ENCODE assay signal across 15 cellular contexts in genomic region chr1:225824522-225824921, GRCh38. TPM values are rescaled to one million over a fixed set of nuclear protein-coding genes. Genes with fewer than 3 reads are reported as not detected.
DNase-seq lines count a peak whose midpoint lies in the region; ATAC-seq, FAIRE-seq and TF ChIP-seq lines count a peak whose summit lies in the region.
"Had no signal": no experiment of that assay in that cellular context is flagged by ENCODE, and none has a peak within 500 bp of the region (broad histone marks: within the 10 kb centered on the region; RNA-seq: fewer than 3 reads in every experiment).

No MANE protein-coding gene starts in this region.

- TF ChIP-seq RAD21 in HepG2 (CRISPR knock-in tag; IDR thresholded peaks at IDR 0.05), result no peak

- peak overlapping the region; percentile 68; the same call in 1 of the 2 replicates for H3K4me2 ChIP-seq in HepG2 (ENCODE audit: low read depth, low read length)
- H3K4me2 ChIP-seq: A549 had no signal

- no peaks in the 10 kb centered on the region for H4K20me1 ChIP-seq in HepG2 (ENCODE audit: insufficient read depth, low read length)

- no TSS peak for BruUV-seq in HepG2 (replicated peaks; lab: Mats Ljungman, UMichigan)

- no peaks in the 10 kb centered on the region for H3K27me3 ChIP-seq in HepG2 (ENCODE audit: control insufficient read depth in 1 of 2, insufficient read depth in 2 of 2, low read length in 2 of 2)
- H3K27me3 ChIP-seq in vagina, result no peaks in the 10 kb centered on the region
- H3K27me3 ChIP-seq: ascending aorta, tibial artery had no signal

- CTCF ChIA-PET in HepG2 (lab: Yijun Ruan, JAX; ENCODE audit: low intra/inter-chr PET ratio, low total read pairs), result no interaction called here

- peaks cover 81% of the 10 kb centered on the region for H3K4me1 ChIP-seq in HepG2 (ENCODE audit: insufficient read depth, low read length)
- H3K4me1 ChIP-seq in vagina, result peaks cover 76% of the 10 kb centered on the region

- peaks cover 19% of the 10 kb centered on the region for H3K79me2 ChIP-seq in HepG2 (ENCODE audit: insufficient read depth, low read length)

- no peak overlapping the region for H2AFZ ChIP-seq in HepG2 (ENCODE audit: low read length)

- no peaks in the 10 kb centered on the region for H3K27me3 Mint-ChIP-seq in stimulated activated naive CD8-positive, alpha-beta T cell treated with anti-CD3 and anti-CD28 coated beads, Interleukin-15, amount 100 ng/mL, for 72 hours

- peak overlapping the region in 1 of 3 experiments; percentile 41; a peak in 1 of 6 replicates for H3K4me3 ChIP-seq in HepG2 (replicated peaks in 1 of 3; ENCODE audit: insufficient read depth in 1 of 3, low read depth in 2 of 3, low read length in 3 of 3)
- no peak overlapping the region for H3K4me3 ChIP-seq in vagina
- H3K4me3 ChIP-seq: A549, ascending aorta, tibial artery had no signal

- no peaks in the 10 kb centered on the region for H3K4me1 Mint-ChIP-seq in stimulated activated naive CD8-positive, alpha-beta T cell treated with anti-CD3 and anti-CD28 coated beads, Interleukin-15, amount 100 ng/mL, for 72 hours

- H3K9me3 Mint-ChIP-seq in stimulated activated naive CD8-positive, alpha-beta T cell treated with anti-CD3 and anti-CD28 coated beads, Interleukin-15, amount 100 ng/mL, for 72 hours, result no peaks in the 10 kb centered on the region

- H3K9ac ChIP-seq in HepG2 (ENCODE audit: insufficient read depth, low read depth, low read length), result peak overlapping the region; percentile 7; the same call in 1 of the 2 replicates

- H3K27ac ChIP-seq in HepG2 (ENCODE audit: extremely low read length, insufficient read depth, low read length) (peak overlapping the region; percentile 66), vagina (peak overlapping the region; percentile 57)
- H3K27ac ChIP-seq: tibial artery had no signal

- H3K9me3 ChIP-seq in HepG2 (ENCODE audit: low read length) (no peaks in the 10 kb centered on the region), vagina (no peaks in the 10 kb centered on the region)
- H3K9me3 ChIP-seq: A549, ascending aorta, tibial artery had no signal

- TF ChIP-seq EP300 in HepG2 (IDR thresholded peaks at IDR 0.05; ENCODE audit: low read depth in 2 of 2, low read length in 2 of 2), result no peak
- TF ChIP-seq EP300 in HepG2 (CRISPR knock-in tag; IDR thresholded peaks at IDR 0.05; ENCODE audit: borderline replicate concordance), result no peak

- H3K36me3 ChIP-seq in HepG2 (replicated peaks in 1 of 2; ENCODE audit: control insufficient read depth in 1 of 2, insufficient read depth in 2 of 2, low read length in 2 of 2) (peaks cover 4 to 18% of the 10 kb centered on the region in 2 experiments; a peak in 3 of 5 replicates), vagina (peaks cover 0 to 15% of the 10 kb centered on the region in 2 donors)

- ATAC-seq in HepG2 (0 out of 3 replicates have a peak, but pooled peaks have one; percentile 4), GM19455 (IDR thresholded peaks at IDR 0.05; ENCODE audit: unreplicated experiment) (no peak)
- no peak for ATAC-seq in stimulated activated naive CD8-positive, alpha-beta T cell treated with anti-CD3 and anti-CD28 coated beads, Interleukin-15, amount 100 ng/mL, for 72 hours

- in situ Hi-C loops in HepG2 (cut with HindIII; ENCODE audit: extremely low pct_ligation_motif_present, low pct_unique_long_range_greater_than_20kb), result no loop called here

- no peak overlapping the region for H3K27ac Mint-ChIP-seq in stimulated activated naive CD8-positive, alpha-beta T cell treated with anti-CD3 and anti-CD28 coated beads, Interleukin-15, amount 100 ng/mL, for 72 hours

- intact Hi-C loops in HepG2 (cut with micrococcal nuclease; ENCODE audit: unreplicated experiment), result loop anchor here (10.0 kb wide), 1 partner anchor 100 kb away; the partner anchor contains the start of gene PYCR2
- intact Hi-C loops in vagina (cut with DNase I), result no loop called here

- POLR2A ChIA-PET in HepG2 (lab: Yijun Ruan, JAX), result interaction anchor here (1.4 to 1.6 kb wide), 3 partner anchors 13 to 47 kb away, joined by 4 to 8 read pairs (median 5); partner anchors contain the start of genes EPHX1 and SRP9

- no peak overlapping the region for H3K4me3 Mint-ChIP-seq in stimulated activated naive CD8-positive, alpha-beta T cell treated with anti-CD3 and anti-CD28 coated beads, Interleukin-15, amount 100 ng/mL, for 72 hours

- 100% methylated on average over 4 of the region's 12 CpGs for WGBS in HepG2 (ENCODE audit: low lambda C conversion rate)

- no peak for TF ChIP-seq CTCF in HepG2 (CRISPR knock-in tag; IDR thresholded peaks at IDR 0.05)
- no peak for TF ChIP-seq CTCF in vagina (IDR thresholded peaks at IDR 0.05)

- TF ChIP-seq POLR2A in HepG2 (IDR thresholded peaks at IDR 0.05; ENCODE audit: insufficient read depth in 1 of 2, low read depth in 2 of 2, low read length in 2 of 2), result no peak
- TF ChIP-seq POLR2A in vagina (IDR thresholded peaks at IDR 0.05), result no peak

- peak; percentile 61 for DNase-seq in NCI-H82 (lab: John Stamatoyannopoulos, UW)
- no peak for DNase-seq in NCI-H82 treated with DMSO at 0.1 percent for 48 hours (lab: John Stamatoyannopoulos, UW; ENCODE audit: unreplicated experiment)
- DNase-seq in NCI-H526 (lab: John Stamatoyannopoulos, UW), result peak; percentile 41 to 68
- no peak for DNase-seq in HepG2 (ENCODE audit: low spot score)
- no peak for DNase-seq in vagina (ENCODE audit: extremely low spot score in 2 of 2)
- no peak for DNase-seq in activated CD4-positive, alpha-beta T cell treated with anti-CD3 and anti-CD28 coated beads for 4 hours
- no peak for DNase-seq in stimulated activated naive CD8-positive, alpha-beta T cell treated with anti-CD3 and anti-CD28 coated beads, Interleukin-15, amount 100 ng/mL, for 72 hours
- DNase-seq: Calu3; MV-4-11; occipital lobe; stimulated activated CD4-positive, alpha-beta T cell treated with anti-CD3 and anti-CD28 coated beads, Interleukin-12 subunit alpha, Interleukin-12 subunit beta, amount 100 ng/mL, for 4 hours had no signal

- no peak for FAIRE-seq in HepG2 (lab: Jason Lieb, UNC)
- FAIRE-seq: A549 had no signal

RNA-seq across cellular contexts. Expression of gene EPHX1, which starts 14.6 kb away (rescaled TPM):
- total RNA-seq in HepG2 (2016; rRNA removed; fragmentation: Illumina TruSeq; extraction: Trizol) (28.8 and 36.5 TPM in 2 replicates), vagina (142 TPM)
- total RNA-seq in HepG2 (2016; cell fraction: cytosol; rRNA removed; fragmentation: Illumina TruSeq; extraction: Trizol; ENCODE audit: low read depth), result 20.0 and 23.1 TPM in 2 replicates
- 20.9 and 35.8 TPM in 2 replicates for total RNA-seq in HepG2 (2016; cell fraction: insoluble cytoplasmic fraction; rRNA removed; fragmentation: Illumina TruSeq; extraction: Trizol)
- total RNA-seq in HepG2 (2016; cell fraction: membrane; rRNA removed; fragmentation: Illumina TruSeq; extraction: Trizol), result 36.4 and 40.0 TPM in 2 replicates
- total RNA-seq in HepG2 (2016; cell fraction: nucleus; rRNA removed; fragmentation: Illumina TruSeq; extraction: Trizol), result 48.7 and 54.7 TPM in 2 replicates
- 27.7 and 38.3 TPM in 2 replicates for polyA plus RNA-seq in HepG2 (2011; rRNA removed)
- 18.6 and 23.4 TPM in 2 replicates for polyA plus RNA-seq in HepG2 (2011; cell fraction: cytosol; rRNA removed)
- polyA plus RNA-seq in HepG2 (2011; cell fraction: nucleus; rRNA removed), result 29.6 and 32.2 TPM in 2 replicates
- polyA plus RNA-seq in HepG2 (2012), result 80.6 and 134 TPM in 2 replicates
- polyA plus RNA-seq in HepG2 (2016; cell fraction: cytosol; fragmentation: Illumina TruSeq; extraction: Trizol; ENCODE audit: low read depth), result 67.8 and 68.1 TPM in 2 replicates
- 43.8 and 55.8 TPM in 2 replicates for polyA plus RNA-seq in HepG2 (2016; cell fraction: insoluble cytoplasmic fraction; fragmentation: Illumina TruSeq; extraction: Trizol; ENCODE audit: low read depth)
- 77.2 and 87.4 TPM in 2 replicates for polyA plus RNA-seq in HepG2 (2016; cell fraction: membrane; fragmentation: Illumina TruSeq; extraction: Trizol; ENCODE audit: low read depth)
- 134 and 141 TPM in 2 replicates for polyA plus RNA-seq in HepG2 (2016; cell fraction: nucleus; fragmentation: Illumina TruSeq; extraction: Trizol; ENCODE audit: insufficient read depth, low read depth)
- polyA minus RNA-seq in HepG2 (2011; rRNA and poly(A)+ RNA removed; ENCODE audit: low replicate concordance), result 20.7 and 23.4 TPM in 2 replicates
- 21.0 and 23.9 TPM in 2 replicates for polyA minus RNA-seq in HepG2 (2011; cell fraction: cytosol; rRNA and poly(A)+ RNA removed)
- 15.3 and 18.4 TPM in 2 replicates for polyA minus RNA-seq in HepG2 (2011; cell fraction: nucleus; rRNA and poly(A)+ RNA removed)

RNA-seq across cellular contexts. Expression of gene SRP9, which starts 46.9 kb away (rescaled TPM):
- 251 and 524 TPM in 2 replicates for total RNA-seq in HepG2 (2016; rRNA removed; fragmentation: Illumina TruSeq; extraction: Trizol)
- 34.2 and 43.4 TPM in 2 replicates for total RNA-seq in HepG2 (2016; cell fraction: cytosol; rRNA removed; fragmentation: Illumina TruSeq; extraction: Trizol; ENCODE audit: low read depth)
- 284 and 524 TPM in 2 replicates for total RNA-seq in HepG2 (2016; cell fraction: insoluble cytoplasmic fraction; rRNA removed; fragmentation: Illumina TruSeq; extraction: Trizol)
- 119 and 121 TPM in 2 replicates for total RNA-seq in HepG2 (2016; cell fraction: membrane; rRNA removed; fragmentation: Illumina TruSeq; extraction: Trizol)
- 114 and 119 TPM in 2 replicates for total RNA-seq in HepG2 (2016; cell fraction: nucleus; rRNA removed; fragmentation: Illumina TruSeq; extraction: Trizol)
- polyA plus RNA-seq in HepG2 (2011; rRNA removed), result 217 and 307 TPM in 2 replicates
- polyA plus RNA-seq in HepG2 (2011; cell fraction: cytosol; rRNA removed), result 155 and 238 TPM in 2 replicates
- polyA plus RNA-seq in HepG2 (2011; cell fraction: nucleus; rRNA removed), result 51.6 and 71.1 TPM in 2 replicates
- 199 and 240 TPM in 2 replicates for polyA plus RNA-seq in HepG2 (2012)
- polyA plus RNA-seq in HepG2 (2016; cell fraction: cytosol; fragmentation: Illumina TruSeq; extraction: Trizol; ENCODE audit: low read depth), result 47.7 and 66.3 TPM in 2 replicates
- polyA plus RNA-seq in HepG2 (2016; cell fraction: insoluble cytoplasmic fraction; fragmentation: Illumina TruSeq; extraction: Trizol; ENCODE audit: low read depth), result 592 and 651 TPM in 2 replicates
- 142 and 155 TPM in 2 replicates for polyA plus RNA-seq in HepG2 (2016; cell fraction: membrane; fragmentation: Illumina TruSeq; extraction: Trizol; ENCODE audit: low read depth)
- polyA plus RNA-seq in HepG2 (2016; cell fraction: nucleus; fragmentation: Illumina TruSeq; extraction: Trizol; ENCODE audit: insufficient read depth, low read depth), result 229 and 237 TPM in 2 replicates
- polyA minus RNA-seq in HepG2 (2011; rRNA and poly(A)+ RNA removed; ENCODE audit: low replicate concordance), result 170 and 215 TPM in 2 replicates
- 83.5 and 103 TPM in 2 replicates for polyA minus RNA-seq in HepG2 (2011; cell fraction: cytosol; rRNA and poly(A)+ RNA removed)
- polyA minus RNA-seq in HepG2 (2011; cell fraction: nucleus; rRNA and poly(A)+ RNA removed), result 38.2 and 45.3 TPM in 2 replicates
- 120 TPM for total RNA-seq in vagina

RNA-seq across cellular contexts. Expression of gene TMEM63A, which starts 57.7 kb away (rescaled TPM):
- total RNA-seq in HepG2 (2016; rRNA removed; fragmentation: Illumina TruSeq; extraction: Trizol) (6.8 and 23.9 TPM in 2 replicates), vagina (38.1 TPM)
- total RNA-seq in HepG2 (2016; cell fraction: cytosol; rRNA removed; fragmentation: Illumina TruSeq; extraction: Trizol; ENCODE audit: low read depth), result 8.4 and 11.8 TPM in 2 replicates
- 6.3 and 23.7 TPM in 2 replicates for total RNA-seq in HepG2 (2016; cell fraction: insoluble cytoplasmic fraction; rRNA removed; fragmentation: Illumina TruSeq; extraction: Trizol)
- 9.0 and 9.3 TPM in 2 replicates for total RNA-seq in HepG2 (2016; cell fraction: membrane; rRNA removed; fragmentation: Illumina TruSeq; extraction: Trizol)
- total RNA-seq in HepG2 (2016; cell fraction: nucleus; rRNA removed; fragmentation: Illumina TruSeq; extraction: Trizol), result 45.2 and 52.0 TPM in 2 replicates
- 53.3 and 68.4 TPM in 2 replicates for polyA plus RNA-seq in HepG2 (2011; rRNA removed)
- polyA plus RNA-seq in HepG2 (2011; cell fraction: cytosol; rRNA removed), result 12.0 and 12.6 TPM in 2 replicates
- polyA plus RNA-seq in HepG2 (2011; cell fraction: nucleus; rRNA removed), result 382 and 397 TPM in 2 replicates
- 27.8 and 32.4 TPM in 2 replicates for polyA plus RNA-seq in HepG2 (2012)
- polyA plus RNA-seq in HepG2 (2016; cell fraction: cytosol; fragmentation: Illumina TruSeq; extraction: Trizol; ENCODE audit: low read depth), result 1.2 and 1.4 TPM in 2 replicates
- polyA plus RNA-seq in HepG2 (2016; cell fraction: insoluble cytoplasmic fraction; fragmentation: Illumina TruSeq; extraction: Trizol; ENCODE audit: low read depth), result 5.6 and 6.1 TPM in 2 replicates
- 2.8 and 3.1 TPM in 2 replicates for polyA plus RNA-seq in HepG2 (2016; cell fraction: membrane; fragmentation: Illumina TruSeq; extraction: Trizol; ENCODE audit: low read depth)
- polyA plus RNA-seq in HepG2 (2016; cell fraction: nucleus; fragmentation: Illumina TruSeq; extraction: Trizol; ENCODE audit: insufficient read depth, low read depth), result 77.1 and 87.3 TPM in 2 replicates
- polyA minus RNA-seq in HepG2 (2011; rRNA and poly(A)+ RNA removed; ENCODE audit: low replicate concordance), result 69.8 and 79.8 TPM in 2 replicates
- polyA minus RNA-seq in HepG2 (2011; cell fraction: cytosol; rRNA and poly(A)+ RNA removed), result 11.9 and 15.7 TPM in 2 replicates
- polyA minus RNA-seq in HepG2 (2011; cell fraction: nucleus; rRNA and poly(A)+ RNA removed), result 124 and 138 TPM in 2 replicates

Comparison
In these comparisons a context has a peak if more than half of its experiments do, and no peak if none do; other contexts are left out.
1. DNase-seq: peak in NCI-H82 (single experiment) and NCI-H526 (2 of 2); none in NCI-H82 treated with DMSO at 0.1 percent for 48 hours (single experiment), HepG2 (single experiment), vagina (0 of 2), activated CD4-positive, alpha-beta T cell treated with anti-CD3 and anti-CD28 coated beads for 4 hours (0 of 2) and stimulated activated naive CD8-positive, alpha-beta T cell treated with anti-CD3 and anti-CD28 coated beads, Interleukin-15, amount 100 ng/mL, for 72 hours (0 of 2).